In the genomic region with DNA sequence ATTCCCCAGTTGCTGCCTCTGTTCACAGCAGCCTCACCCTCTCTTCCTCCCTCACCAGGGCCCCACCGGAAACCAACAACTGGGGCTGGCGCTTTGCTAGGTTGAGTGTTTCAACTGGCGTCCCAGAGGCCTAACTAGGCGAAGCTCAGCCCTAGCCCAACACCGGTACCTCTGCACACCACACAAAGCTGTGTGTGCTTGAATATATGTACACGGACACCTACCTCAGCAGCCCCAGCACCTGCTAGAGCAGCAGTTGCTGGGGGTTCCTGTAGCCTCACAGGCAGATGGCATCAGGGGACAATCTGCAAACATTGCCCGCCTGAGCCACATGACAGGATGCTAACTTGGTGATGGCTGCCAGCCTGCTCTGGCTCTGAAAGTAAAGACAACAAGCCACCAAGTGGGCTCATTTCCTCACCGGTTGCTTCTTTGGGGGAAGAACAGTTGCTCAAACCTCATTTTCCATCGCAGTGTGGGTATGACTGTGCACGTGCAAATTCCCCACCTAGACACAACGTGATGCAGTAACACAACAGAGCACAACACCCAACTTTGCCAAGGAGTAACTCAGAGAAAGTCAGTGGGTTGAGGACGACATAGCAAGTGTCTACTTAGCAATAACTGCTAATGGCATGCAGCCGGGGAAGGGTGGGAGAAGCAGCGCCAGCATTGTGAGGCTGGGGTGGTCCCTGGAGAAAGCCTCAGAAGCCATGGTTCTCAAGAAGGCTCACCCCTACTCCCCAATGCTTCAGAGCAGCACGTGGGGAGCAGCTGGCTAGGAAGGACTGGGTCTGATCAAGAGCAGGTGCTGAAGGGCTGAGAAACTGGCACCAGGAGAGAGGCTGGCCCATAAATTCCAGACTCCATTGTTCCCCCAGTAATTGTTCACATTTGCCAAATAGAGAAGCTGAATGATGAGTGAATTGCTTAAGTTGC, we compare ENCODE assay signal across 8 cellular contexts.
A peak's percentile ranks its signal among the peaks of the same experiment; 100 is the strongest.
DNase-seq lines count a peak whose midpoint lies in the region; ATAC-seq and TF ChIP-seq lines count a peak whose summit lies in the region.

No MANE protein-coding gene starts in this region.

- H3K27me3 ChIP-seq in MG63: no peaks in the 10 kb centered on the region

- peak overlapping the region; percentile 49 to 80 (median 68) for H3K4me3 Mint-ChIP-seq in immature natural killer cell
- H3K4me3 Mint-ChIP-seq in stimulated activated naive CD8-positive, alpha-beta T cell treated with anti-CD3 and anti-CD28 coated beads, Interleukin-15, amount 100 ng/mL, for 72 hours: peak overlapping the region; percentile 66 to 71

- TF ChIP-seq CTCF in GM20000 (IDR thresholded peaks at IDR 0.05; ENCODE audit: extremely low read depth, missing control alignments): no peak

- H3K27ac Mint-ChIP-seq in immature natural killer cell: peak overlapping the region; percentile 89 to 98 (median 95)
- H3K27ac Mint-ChIP-seq in stimulated activated naive CD8-positive, alpha-beta T cell treated with anti-CD3 and anti-CD28 coated beads, Interleukin-15, amount 100 ng/mL, for 72 hours: peak overlapping the region; percentile 98 to 99

- peaks cover 0 to 4% (median 0%) of the 10 kb centered on the region in 3 donors for H3K36me3 Mint-ChIP-seq in immature natural killer cell

- H3K4me1 Mint-ChIP-seq in immature natural killer cell: peaks cover 93 to 98% of the 10 kb centered on the region in 2 donors
- H3K4me1 Mint-ChIP-seq in stimulated activated naive CD8-positive, alpha-beta T cell treated with anti-CD3 and anti-CD28 coated beads, Interleukin-15, amount 100 ng/mL, for 72 hours: peaks cover 95% of the 10 kb centered on the region

- H3K9me3 ChIP-seq in MG63: no peaks in the 10 kb centered on the region

- H3K27me3 Mint-ChIP-seq in immature natural killer cell (ENCODE audit: low read depth in 3 of 3): peaks cover 0 to 18% (median 9%) of the 10 kb centered on the region in 3 donors
- H3K27me3 Mint-ChIP-seq in stimulated activated naive CD8-positive, alpha-beta T cell treated with anti-CD3 and anti-CD28 coated beads, Interleukin-15, amount 100 ng/mL, for 72 hours: no peaks in the 10 kb centered on the region

- peak; percentile 24 to 44 for DNase-seq in activated CD4-positive, alpha-beta T cell treated with anti-CD3 and anti-CD28 coated beads, Interleukin-2, amount 50 U/mL, for 24 hours (ENCODE audit: low read depth in 1 of 2, low spot score in 1 of 2)
- DNase-seq in immature natural killer cell (peak; percentile 73 to 82 (median 79)), GM20000 (ENCODE audit: low spot score) (no peak), kidney tubule cell (ENCODE audit: low spot score) (no peak), MG63 (no peak)
- DNase-seq in stimulated activated naive CD8-positive, alpha-beta T cell treated with anti-CD3 and anti-CD28 coated beads, Interleukin-15, amount 100 ng/mL, for 72 hours: peak; percentile 68 to 86

- no peaks in the 10 kb centered on the region for H3K36me3 ChIP-seq in MG63

- ATAC-seq in GM18870 (IDR thresholded peaks at IDR 0.05; ENCODE audit: unreplicated experiment) (peak; percentile 21), HG03378 (IDR thresholded peaks at IDR 0.05; ENCODE audit: unreplicated experiment) (peak; percentile 35)
- peak; percentile 89 for ATAC-seq in stimulated activated naive CD8-positive, alpha-beta T cell treated with anti-CD3 and anti-CD28 coated beads, Interleukin-15, amount 100 ng/mL, for 72 hours

- H3K9me3 Mint-ChIP-seq in immature natural killer cell: peaks cover 0 to 2% (median 0%) of the 10 kb centered on the region in 6 donors
- H3K9me3 Mint-ChIP-seq in stimulated activated naive CD8-positive, alpha-beta T cell treated with anti-CD3 and anti-CD28 coated beads, Interleukin-15, amount 100 ng/mL, for 72 hours: no peaks in the 10 kb centered on the region

- no peak overlapping the region for H3K4me3 ChIP-seq in MG63

Comparison
In these comparisons a context has a peak if more than half of its experiments do, and no peak if none do; other contexts are left out.
1. ATAC-seq: peak in every context shown above with its lines; median percentile 89 in stimulated activated naive CD8-positive, alpha-beta T cell treated with anti-CD3 and anti-CD28 coated beads, Interleukin-15, amount 100 ng/mL, for 72 hours; 35 in HG03378; 21 in GM18870.
2. DNase-seq: peak in activated CD4-positive, alpha-beta T cell treated with anti-CD3 and anti-CD28 coated beads, Interleukin-2, amount 50 U/mL, for 24 hours (2 of 2), immature natural killer cell (3 of 3) and stimulated activated naive CD8-positive, alpha-beta T cell treated with anti-CD3 and anti-CD28 coated beads, Interleukin-15, amount 100 ng/mL, for 72 hours (2 of 2); none in GM20000 (single experiment), kidney tubule cell (single experiment) and MG63 (single experiment).